13 cellular contexts compared by ENCODE assay signal in the genomic region with DNA sequence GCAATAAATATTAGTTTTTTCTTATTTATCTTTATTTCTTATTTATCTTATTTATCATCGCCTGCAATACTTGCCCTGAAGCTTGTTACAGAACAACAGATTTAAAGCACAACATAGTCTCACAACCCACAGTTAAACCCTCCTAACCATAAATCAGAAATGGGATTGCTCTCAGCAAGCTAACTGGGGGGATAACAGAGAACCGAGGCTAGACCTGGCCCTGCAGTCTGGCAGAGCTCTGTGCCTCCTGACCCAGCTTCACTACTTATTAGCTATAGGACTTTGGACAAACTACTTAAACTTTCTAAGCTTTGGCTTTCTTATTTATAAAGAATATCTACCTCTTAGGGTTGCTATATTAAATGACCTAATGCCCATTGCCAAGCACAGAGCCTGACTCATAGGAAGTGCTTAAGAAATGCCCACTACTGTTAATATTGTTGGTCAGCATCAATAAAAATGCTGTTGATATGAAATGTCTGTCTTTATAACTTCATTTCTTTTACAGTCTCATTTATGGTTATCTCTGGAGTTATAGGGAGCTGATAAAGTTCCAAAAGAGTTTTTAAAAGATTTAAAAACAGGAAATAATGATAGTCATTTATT.
DNase-seq lines count a peak whose midpoint lies in the region; ATAC-seq and TF ChIP-seq lines count a peak whose summit lies in the region.
"Had no signal": no experiment of that assay in that cellular context is flagged by ENCODE, and none has a peak within 500 bp of the region (broad histone marks: within the 10 kb centered on the region; RNA-seq: fewer than 3 reads in every experiment).

No MANE protein-coding gene starts in this region.

- H2BK5ac ChIP-seq in mesenchymal stem cell (ENCODE audit: low read depth, low read length, poor library complexity, severe bottlenecking): no peak overlapping the region

- H3K14ac ChIP-seq in mesenchymal stem cell (ENCODE audit: low read length in 2 of 2): no peak overlapping the region

- H3K4me2 ChIP-seq in OCI-LY3 (ENCODE audit: low read length): peak overlapping the region; percentile 42
- H3K4me2 ChIP-seq in mesenchymal stem cell (ENCODE audit: low read length, poor library complexity, severe bottlenecking): no peak overlapping the region

- H2BK15ac ChIP-seq in mesenchymal stem cell (ENCODE audit: low read depth, poor library complexity, severe bottlenecking): no peak overlapping the region

- H2BK120ac ChIP-seq in mesenchymal stem cell (ENCODE audit: low read depth, low read length): no peak overlapping the region

- TF ChIP-seq POLR2A in GM18505 (IDR thresholded peaks at IDR 0.05; ENCODE audit: borderline replicate concordance, extremely low read depth, insufficient read depth, insufficient read length): no peak

- H3K4me1 ChIP-seq in OCI-LY3 (ENCODE audit: low read length) (peaks cover 67% of the 10 kb centered on the region), mesenchymal stem cell (ENCODE audit: control insufficient read depth, insufficient read depth, low read depth, low read length) (peaks cover 15% of the 10 kb centered on the region)
- H3K4me1 ChIP-seq: uterus had no signal

- H3K4me1 Mint-ChIP-seq in chondrocyte (ENCODE audit: low read depth) (peaks cover 62% of the 10 kb centered on the region), mesothelial cell of epicardium (peaks cover 5% of the 10 kb centered on the region)

- H3K4ac ChIP-seq in mesenchymal stem cell (ENCODE audit: low read depth in 1 of 2, low read length in 2 of 2): no peak overlapping the region

- 60% methylated on average over 2 of the region's 2 CpGs for WGBS in mesenchymal stem cell

- H3K27me3 Mint-ChIP-seq in chondrocyte (ENCODE audit: low read depth): no peaks in the 10 kb centered on the region
- H3K27me3 Mint-ChIP-seq in mesothelial cell of epicardium (ENCODE audit: low read depth): no peaks in the 10 kb centered on the region

- H3K36me3 ChIP-seq in OCI-LY3 (replicated peaks; ENCODE audit: low read depth, low read length) (peaks cover 4% of the 10 kb centered on the region), mesenchymal stem cell (ENCODE audit: control insufficient read depth in 1 of 2, insufficient read depth in 2 of 2, low read depth in 1 of 2, low read length in 2 of 2) (peaks cover 0 to 7% of the 10 kb centered on the region in 2 experiments)
- H3K36me3 ChIP-seq: uterus had no signal

- H2BK12ac ChIP-seq in mesenchymal stem cell (ENCODE audit: low read length in 2 of 2): no peak overlapping the region

- H3K4me3 ChIP-seq in OCI-LY3 (ENCODE audit: low read length): peak overlapping the region; percentile 29
- H3K4me3 ChIP-seq in mesenchymal stem cell (ENCODE audit: insufficient read depth in 1 of 2, low read depth in 1 of 2, low read length in 2 of 2): no peak overlapping the region
- H3K4me3 ChIP-seq: uterus had no signal

- H3K9me3 Mint-ChIP-seq in chondrocyte (ENCODE audit: low read depth): no peaks in the 10 kb centered on the region
- H3K9me3 Mint-ChIP-seq in mesothelial cell of epicardium: no peaks in the 10 kb centered on the region
- H3K9me3 Mint-ChIP-seq: natural killer cell treated with Interleukin-12 subunit alpha and Interleukin-12 subunit beta and Interleukin-15 and Interleukin-18, amount 100 ng/mL, for 72 hours had no signal

- peak; percentile 53 for DNase-seq in EH (ENCODE audit: low read depth)
- DNase-seq in chondrocyte (ENCODE audit: low spot score): no peak
- peak; percentile 57 for DNase-seq in mesenchymal stem cell
- DNase-seq in cerebellar nuclear complex (lab: John Stamatoyannopoulos, UW): no peak
- DNase-seq in SKM-1 (lab: John Stamatoyannopoulos, UW; ENCODE audit: unreplicated experiment): no peak
- DNase-seq in mesothelial cell of epicardium (ENCODE audit: low spot score in 2 of 2, unreplicated experiment in 2 of 2): no peak
- DNase-seq: COR-L47, NCI-H1436 treated with DMSO at 0.1 percent for 48 hours, uterus had no signal

- H3K79me1 ChIP-seq in mesenchymal stem cell (replicated peaks; ENCODE audit: low read length, poor library complexity, severe bottlenecking): peaks cover 4% of the 10 kb centered on the region

- H3K9me3 ChIP-seq in OCI-LY3 (ENCODE audit: insufficient read depth, low read length): no peaks in the 10 kb centered on the region
- H3K9me3 ChIP-seq in mesenchymal stem cell (ENCODE audit: control insufficient read depth, low read length): no peaks in the 10 kb centered on the region
- H3K9me3 ChIP-seq: uterus had no signal

- H3K18ac ChIP-seq in mesenchymal stem cell (ENCODE audit: low read depth in 1 of 2, low read length in 2 of 2): peak overlapping the region in 1 of 2 experiments; percentile 59

- H3K4me3 Mint-ChIP-seq in chondrocyte (ENCODE audit: unreplicated experiment): no peak overlapping the region
- no peak overlapping the region for H3K4me3 Mint-ChIP-seq in mesothelial cell of epicardium
- H3K4me3 Mint-ChIP-seq: natural killer cell treated with Interleukin-12 subunit alpha and Interleukin-12 subunit beta and Interleukin-15 and Interleukin-18, amount 100 ng/mL, for 72 hours had no signal

- ATAC-seq in GM18505 (IDR thresholded peaks at IDR 0.05; ENCODE audit: unreplicated experiment): no peak
- ATAC-seq: foreskin keratinocyte; natural killer cell treated with Interleukin-12 subunit alpha and Interleukin-12 subunit beta and Interleukin-15 and Interleukin-18, amount 100 ng/mL, for 72 hours had no signal

- H2AFZ ChIP-seq in OCI-LY3 (ENCODE audit: low read depth, low read length): no peak overlapping the region
- no peak overlapping the region for H2AFZ ChIP-seq in mesenchymal stem cell (ENCODE audit: low read depth, low read length)

- peaks cover 2% of the 10 kb centered on the region for H3K36me3 Mint-ChIP-seq in chondrocyte (ENCODE audit: low read depth)
- no peaks in the 10 kb centered on the region for H3K36me3 Mint-ChIP-seq in mesothelial cell of epicardium
- H3K36me3 Mint-ChIP-seq: natural killer cell treated with Interleukin-12 subunit alpha and Interleukin-12 subunit beta and Interleukin-15 and Interleukin-18, amount 100 ng/mL, for 72 hours had no signal

- no peaks in the 10 kb centered on the region for H3K79me2 ChIP-seq in OCI-LY3 (ENCODE audit: low read length)

- H4K91ac ChIP-seq in mesenchymal stem cell (ENCODE audit: low read length): no peak overlapping the region

- H3K27ac Mint-ChIP-seq in chondrocyte (ENCODE audit: unreplicated experiment) (peak overlapping the region; percentile 22), mesothelial cell of epicardium (no peak overlapping the region)
- H3K27ac Mint-ChIP-seq: natural killer cell treated with Interleukin-12 subunit alpha and Interleukin-12 subunit beta and Interleukin-15 and Interleukin-18, amount 100 ng/mL, for 72 hours had no signal

- no peak overlapping the region for H3K23ac ChIP-seq in mesenchymal stem cell (ENCODE audit: low read length in 2 of 2)

- H4K20me1 ChIP-seq in OCI-LY3 (ENCODE audit: insufficient read depth, low read length): no peaks in the 10 kb centered on the region

- no peak for TF ChIP-seq CTCF in OCI-LY3 (IDR thresholded peaks at IDR 0.05; ENCODE audit: low read depth, low read length)
- no peak for TF ChIP-seq CTCF in chondrocyte (IDR thresholded peaks at IDR 0.05)
- TF ChIP-seq CTCF in mesothelial cell of epicardium (IDR thresholded peaks at IDR 0.05; ENCODE audit: unreplicated experiment): no peak

- H3K27me3 ChIP-seq in OCI-LY3 (ENCODE audit: low read depth, low read length) (no peaks in the 10 kb centered on the region), mesenchymal stem cell (ENCODE audit: control insufficient read depth in 1 of 2, insufficient read depth in 1 of 2, low read length in 2 of 2) (no peaks in the 10 kb centered on the region)
- H3K27me3 ChIP-seq: foreskin keratinocyte, uterus had no signal

- H4K8ac ChIP-seq in mesenchymal stem cell (ENCODE audit: low read length): no peak overlapping the region

- peak overlapping the region; percentile 14; the same call in 1 of the 2 replicates for H3K27ac ChIP-seq in OCI-LY3 (ENCODE audit: low read length)
- peak overlapping the region; percentile 79 for H3K27ac ChIP-seq in mesenchymal stem cell (ENCODE audit: low read length, poor library complexity, severe bottlenecking)
- H3K27ac ChIP-seq: foreskin keratinocyte, uterus had no signal

- no peak overlapping the region for H2AK5ac ChIP-seq in mesenchymal stem cell (ENCODE audit: low read length, severe bottlenecking)

- H3K9ac ChIP-seq in OCI-LY3 (ENCODE audit: low read length): no peak overlapping the region
- H3K9ac ChIP-seq in mesenchymal stem cell (ENCODE audit: low read length): peak overlapping the region; percentile 36

Comparison
In these comparisons a context has a peak if more than half of its experiments do, and no peak if none do; other contexts are left out.
1. DNase-seq: peak in EH (single experiment) and mesenchymal stem cell (single experiment); none in chondrocyte (single experiment), cerebellar nuclear complex (0 of 2), SKM-1 (single experiment) and mesothelial cell of epicardium (0 of 2).